Comparison of ENCODE assay signal across 13 cellular contexts in the genomic region with DNA sequence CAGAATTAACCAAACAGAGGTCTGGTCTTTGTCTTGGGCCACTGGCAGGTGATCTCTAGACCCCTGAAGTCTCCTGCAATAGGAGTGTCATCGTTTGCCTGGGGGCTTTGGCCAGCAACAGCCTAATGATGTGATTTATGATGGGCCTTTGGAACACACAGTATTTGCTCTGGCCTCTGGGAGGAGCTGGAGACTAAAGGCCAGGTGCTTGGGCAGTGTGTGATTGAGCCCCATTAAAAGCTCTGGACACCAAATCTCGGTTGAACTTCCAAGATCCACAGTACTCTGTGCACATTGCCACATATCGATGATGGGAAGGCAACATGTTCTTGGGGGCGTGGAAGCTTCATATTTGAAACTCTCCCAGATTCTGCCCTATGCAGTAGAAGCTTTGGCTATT. TPM values are rescaled to one million over a fixed set of nuclear protein-coding genes. Genes with fewer than 3 reads are reported as not detected.
DNase-seq lines count a peak whose midpoint lies in the region; ATAC-seq and TF ChIP-seq lines count a peak whose summit lies in the region.
"Had no signal": no experiment of that assay in that cellular context is flagged by ENCODE, and none has a peak within 500 bp of the region (broad histone marks: within the 10 kb centered on the region; RNA-seq: fewer than 3 reads in every experiment).

No MANE protein-coding gene starts in this region.

- no peak overlapping the region for H3K27ac Mint-ChIP-seq in activated naive CD4-positive, alpha-beta T cell treated with anti-CD3 and anti-CD28 coated beads, Interleukin-2, amount 50 U/mL, for 72 hours
- H3K27ac Mint-ChIP-seq: activated T-helper 1 cell treated with anti-CD3 and anti-CD28 coated beads, Interleukin-12 subunit alpha, Interleukin-12 subunit beta, Interleukin-2, Interleukin-4 antibody, amounts not matched to agents 30 ng/mL and 10 ng/mL and 1 ng/mL, durations not matched to agents 14 hours and 24 hours and 36 hours; mesothelial cell of epicardium; T-helper 1 cell treated with Interleukin-12 subunit alpha and Interleukin-12 subunit beta and Interleukin-4 antibody, amounts not matched to agents 30 μg/mL and 1 μg/mL, for 36 hours had no signal

- H3K9me3 Mint-ChIP-seq in activated naive CD4-positive, alpha-beta T cell treated with anti-CD3 and anti-CD28 coated beads, Interleukin-2, amount 50 U/mL, for 72 hours, result no peaks in the 10 kb centered on the region
- H3K9me3 Mint-ChIP-seq: activated T-helper 1 cell treated with anti-CD3 and anti-CD28 coated beads, Interleukin-12 subunit alpha, Interleukin-12 subunit beta, Interleukin-2, Interleukin-4 antibody, amounts not matched to agents 30 ng/mL and 10 ng/mL and 1 ng/mL, durations not matched to agents 14 hours and 24 hours and 36 hours; T-helper 1 cell treated with Interleukin-12 subunit alpha and Interleukin-12 subunit beta and Interleukin-4 antibody, amounts not matched to agents 30 μg/mL and 1 μg/mL, for 36 hours had no signal

- in situ Hi-C loops in GM23248 (cut with MboI), result no loop called here

- no peak overlapping the region for H2AFZ ChIP-seq in GM23248
- no peak overlapping the region for H2AFZ ChIP-seq in OCI-LY3 (ENCODE audit: low read depth, low read length)

- H3K27ac ChIP-seq in GM23248, result no peak overlapping the region
- no peak overlapping the region for H3K27ac ChIP-seq in OCI-LY3 (ENCODE audit: low read length)
- H3K27ac ChIP-seq in skeletal muscle tissue (ENCODE audit: low read depth, low read length), result peak overlapping the region; percentile 52
- H3K27ac ChIP-seq: uterus had no signal

- H3K4me2 ChIP-seq in GM23248 (ENCODE audit: unreplicated experiment) (no peak overlapping the region), OCI-LY3 (ENCODE audit: low read length) (no peak overlapping the region)

- H3K36me3 ChIP-seq in GM23248 (ENCODE audit: low read depth) (no peaks in the 10 kb centered on the region), OCI-LY3 (replicated peaks; ENCODE audit: low read depth, low read length) (no peaks in the 10 kb centered on the region), skeletal muscle tissue (ENCODE audit: control insufficient read depth in 3 of 3, insufficient read depth in 3 of 3, low read length in 3 of 3) (no peaks in the 10 kb centered on the region)
- H3K36me3 ChIP-seq: uterus had no signal

- no peaks in the 10 kb centered on the region for H3K4me1 ChIP-seq in GM23248 (ENCODE audit: insufficient read depth)
- H3K4me1 ChIP-seq in OCI-LY3 (ENCODE audit: low read length), result no peaks in the 10 kb centered on the region
- no peaks in the 10 kb centered on the region for H3K4me1 ChIP-seq in skeletal muscle tissue (ENCODE audit: control insufficient read depth in 3 of 3, insufficient read depth in 3 of 3, low read length in 3 of 3)
- H3K4me1 ChIP-seq: uterus had no signal

- WGBS in GM23248 (ENCODE audit: low coverage in 1 of 2, low lambda C conversion rate in 2 of 2, missing lambda C conversion rate in 2 of 2), 2 experiments, result 6 to 7% methylated on average over 4 of the region's 4 CpGs

- H3K27me3 ChIP-seq in GM23248 (replicated peaks; ENCODE audit: insufficient read depth), result no peaks in the 10 kb centered on the region
- peaks cover 18% of the 10 kb centered on the region for H3K27me3 ChIP-seq in OCI-LY3 (ENCODE audit: low read depth, low read length)
- H3K27me3 ChIP-seq in skeletal muscle tissue (ENCODE audit: control insufficient read depth in 3 of 3, insufficient read depth in 3 of 3, low read length in 3 of 3), result no peaks in the 10 kb centered on the region
- H3K27me3 ChIP-seq: uterus had no signal

- no peak overlapping the region for H3K9ac ChIP-seq in GM23248
- H3K9ac ChIP-seq in OCI-LY3 (ENCODE audit: low read length), result no peak overlapping the region
- no peak overlapping the region for H3K9ac ChIP-seq in skeletal muscle tissue (ENCODE audit: low read depth in 1 of 3, low read length in 3 of 3)

- H3K4me3 ChIP-seq in GM23248 (no peak overlapping the region), OCI-LY3 (ENCODE audit: low read length) (no peak overlapping the region), skeletal muscle tissue (ENCODE audit: low read length in 3 of 3) (no peak overlapping the region)
- H3K4me3 ChIP-seq: uterus had no signal

- 0 out of 2 replicates have a peak, but pooled peaks have one; percentile 12 for TF ChIP-seq CTCF in OCI-LY3 (IDR thresholded peaks at IDR 0.05; ENCODE audit: low read depth, low read length)

- ATAC-seq in HG03354 (IDR thresholded peaks at IDR 0.05; ENCODE audit: poor library complexity, severe bottlenecking, unreplicated experiment), result no peak
- ATAC-seq in HG03108 (IDR thresholded peaks at IDR 0.05; ENCODE audit: unreplicated experiment), result no peak
- no peak for ATAC-seq in activated naive CD4-positive, alpha-beta T cell treated with anti-CD3 and anti-CD28 coated beads, Interleukin-2, amount 50 U/mL, for 72 hours

- H3F3A ChIP-seq in GM23248 (ENCODE audit: insufficient read depth), result peaks cover under 1% of the 10 kb centered on the region; the same call in 1 of the 2 replicates

- no peaks in the 10 kb centered on the region for H3K36me3 Mint-ChIP-seq in activated naive CD4-positive, alpha-beta T cell treated with anti-CD3 and anti-CD28 coated beads, Interleukin-2, amount 50 U/mL, for 72 hours
- H3K36me3 Mint-ChIP-seq: mesothelial cell of epicardium had no signal

- H3K9me3 ChIP-seq in GM23248 (ENCODE audit: low read depth) (no peaks in the 10 kb centered on the region), OCI-LY3 (ENCODE audit: insufficient read depth, low read length) (no peaks in the 10 kb centered on the region), skeletal muscle tissue (ENCODE audit: control insufficient read depth in 3 of 3, low read length in 3 of 3) (no peaks in the 10 kb centered on the region)
- H3K9me3 ChIP-seq: uterus had no signal

- H4K20me1 ChIP-seq in GM23248 (ENCODE audit: insufficient read depth), result no peaks in the 10 kb centered on the region
- no peaks in the 10 kb centered on the region for H4K20me1 ChIP-seq in OCI-LY3 (ENCODE audit: insufficient read depth, low read length)

- H3K9me2 ChIP-seq in GM23248 (ENCODE audit: insufficient read depth), result no peaks in the 10 kb centered on the region

- DNase-seq in GM23248, result peak; percentile 34
- peak; percentile 32 for DNase-seq in glomerular visceral epithelial cell (ENCODE audit: extremely low spot score)
- DNase-seq in activated naive CD4-positive, alpha-beta T cell treated with anti-CD3 and anti-CD28 coated beads, Interleukin-2, amount 50 U/mL, for 72 hours (ENCODE audit: low spot score in 2 of 2), result no peak
- DNase-seq: effector memory CD4-positive, alpha-beta T cell; stimulated activated CD4-positive, alpha-beta T cell treated with anti-CD3 and anti-CD28 coated beads, Interleukin-2, amount 100 ng/mL, for 24 hours; uterus had no signal

- H3K79me2 ChIP-seq in GM23248 (ENCODE audit: insufficient read depth) (no peaks in the 10 kb centered on the region), OCI-LY3 (ENCODE audit: low read length) (no peaks in the 10 kb centered on the region)

RNA-seq across cellular contexts. Expression of a gene that starts 32.0 kb away (rescaled TPM):
- not detected in 2 replicates for total RNA-seq in GM23248 (2014; rRNA removed; shearing (Covaris generic))
- polyA plus RNA-seq in GM23248 (2016; fragmentation: Nextera tagmentation; extraction: Ambion mirVana), result 0.16 TPM in 1 of 2 replicates, not detected in the other
- total RNA-seq in skeletal muscle tissue, result 3.1 TPM
- under 1 TPM in 1 of 2 donors, not detected in 1; 0.43 TPM for total RNA-seq in activated naive CD4-positive, alpha-beta T cell treated with anti-CD3 and anti-CD28 coated beads, Interleukin-2, amount 50 U/mL, for 72 hours
- total RNA-seq: activated T-helper 1 cell treated with anti-CD3 and anti-CD28 coated beads, Interleukin-12 subunit alpha, Interleukin-12 subunit beta, Interleukin-2, Interleukin-4 antibody, amounts not matched to agents 30 ng/mL and 10 ng/mL and 1 ng/mL, durations not matched to agents 14 hours and 24 hours and 36 hours had no signal

Comparison
In these comparisons a context has a peak if more than half of its experiments do, and no peak if none do; other contexts are left out.
1. DNase-seq: peak in GM23248 (single experiment) and glomerular visceral epithelial cell (single experiment); none in activated naive CD4-positive, alpha-beta T cell treated with anti-CD3 and anti-CD28 coated beads, Interleukin-2, amount 50 U/mL, for 72 hours (0 of 2).